Comparison of ENCODE assay signal across 16 cellular contexts in the genomic region with DNA sequence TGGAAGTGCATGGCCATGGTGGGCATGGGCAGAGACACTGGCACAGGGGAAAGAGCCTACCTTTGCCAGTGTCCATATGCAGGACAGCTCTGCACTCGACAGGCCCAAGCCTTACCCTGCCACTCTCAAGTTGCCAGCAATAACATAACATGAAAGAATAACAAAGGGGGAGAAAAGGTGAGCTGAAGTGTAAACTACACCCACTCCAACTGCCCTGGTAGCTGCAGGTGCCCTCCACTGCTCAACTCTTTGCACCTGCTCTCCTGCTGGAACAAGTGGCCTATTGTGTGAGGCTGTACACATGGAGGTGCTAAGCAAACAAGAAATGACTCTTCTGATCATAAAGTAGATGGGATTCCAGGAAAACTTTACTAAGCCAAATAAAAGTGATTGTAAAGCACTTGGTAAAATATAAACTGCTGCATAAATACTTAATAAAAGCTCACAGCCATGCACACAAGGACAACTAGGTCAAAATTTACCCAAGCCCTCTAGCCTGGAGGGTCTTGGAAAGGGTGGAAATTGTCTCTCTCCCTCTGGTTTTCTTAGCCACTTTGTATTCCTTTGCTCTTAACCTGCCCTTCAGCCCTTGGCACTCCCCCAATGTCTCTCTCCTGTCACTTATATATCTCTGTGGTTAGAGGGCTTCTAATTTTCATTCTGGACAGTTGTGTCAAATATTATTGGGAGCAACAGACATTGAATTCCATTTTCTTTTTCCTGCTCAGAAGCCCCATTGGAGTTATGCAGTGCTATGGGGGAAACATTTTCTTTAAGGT.
DNase-seq lines count a peak whose midpoint lies in the region; ATAC-seq, FAIRE-seq and TF ChIP-seq lines count a peak whose summit lies in the region.
"Had no signal": no experiment of that assay in that cellular context is flagged by ENCODE, and none has a peak within 500 bp of the region (broad histone marks: within the 10 kb centered on the region; RNA-seq: fewer than 3 reads in every experiment).

No MANE protein-coding gene starts in this region.

- no peak for TF ChIP-seq POLR2A in transverse colon (IDR thresholded peaks at IDR 0.05)

- ATAC-seq in stimulated activated naive CD8-positive, alpha-beta T cell treated with anti-CD3 and anti-CD28 coated beads, Interleukin-15, amount 100 ng/mL, for 72 hours, result no peak
- ATAC-seq: activated naive CD4-positive, alpha-beta T cell treated with anti-CD3 and anti-CD28 coated beads, Interleukin-2, amount 50 U/mL, for 72 hours had no signal

- no peaks in the 10 kb centered on the region for H3K4me1 Mint-ChIP-seq in HFFc6 (ENCODE audit: low read depth)
- no peaks in the 10 kb centered on the region for H3K4me1 Mint-ChIP-seq in stimulated activated naive CD8-positive, alpha-beta T cell treated with anti-CD3 and anti-CD28 coated beads, Interleukin-15, amount 100 ng/mL, for 72 hours

- H3K27me3 ChIP-seq in transverse colon, result no peaks in the 10 kb centered on the region
- H3K27me3 ChIP-seq: cardiac muscle cell had no signal

- in situ Hi-C loops in transverse colon (cut with MboI; ENCODE audit: low pct_ligation_motif_present in 1 of 4, low pct_unique_long_range_greater_than_20kb in 1 of 4, low sequenced_read_pairs in 3 of 4), result loop anchor here in 2 of 4 donors (10.0 to 25.0 kb wide), 2 partner anchors 342 to 639 kb away; no protein-coding TSS in a partner anchor

- no peak for TF ChIP-seq EP300 in transverse colon (IDR thresholded peaks at IDR 0.05; ENCODE audit: low read depth)

- peak overlapping the region; percentile 62 to 76 (median 75) for H3K27ac ChIP-seq in transverse colon
- H3K27ac ChIP-seq: cardiac muscle cell had no signal

- TF ChIP-seq CTCF in transverse colon (IDR thresholded peaks at IDR 0.05), result no peak
- no peak for TF ChIP-seq CTCF in HFFc6 (IDR thresholded peaks at IDR 0.05)

- intact Hi-C loops in transverse colon (cut with DNase I; ENCODE audit: low total_unique reads), result no loop called here

- peak; percentile 18 for FAIRE-seq in colon (lab: Jason Lieb, UNC)
- FAIRE-seq: endometrium had no signal

- no peaks in the 10 kb centered on the region for H3K36me3 ChIP-seq in transverse colon
- H3K36me3 ChIP-seq: cardiac muscle cell had no signal

- no peaks in the 10 kb centered on the region for H3K27me3 Mint-ChIP-seq in HFFc6 (ENCODE audit: insufficient read depth)
- no peaks in the 10 kb centered on the region for H3K27me3 Mint-ChIP-seq in stimulated activated naive CD8-positive, alpha-beta T cell treated with anti-CD3 and anti-CD28 coated beads, Interleukin-15, amount 100 ng/mL, for 72 hours

- peaks cover 0 to 8% (median 4%) of the 10 kb centered on the region in 4 donors for H3K4me1 ChIP-seq in transverse colon

- peak; percentile 86 for DNase-seq in NCI-H1105 (lab: John Stamatoyannopoulos, UW)
- DNase-seq in NCI-H345 (lab: John Stamatoyannopoulos, UW), result peak; percentile 87
- DNase-seq in transverse colon, result peak; percentile 65
- no peak for DNase-seq in HFFc6
- no peak for DNase-seq in stimulated activated naive CD8-positive, alpha-beta T cell treated with anti-CD3 and anti-CD28 coated beads, Interleukin-15, amount 100 ng/mL, for 72 hours
- no peak for DNase-seq in activated T-cell treated with anti-CD3 and anti-CD28 coated beads, Interleukin-2, amount 50 U/mL, for 1 hour
- DNase-seq in effector CD8-positive, alpha-beta T cell (lab: John Stamatoyannopoulos, UW), result no peak
- DNase-seq: activated CD4-positive, alpha-beta T cell treated with anti-CD3 and anti-CD28 coated beads for 1 hour; foreskin fibroblast; Kasumi-1; NCI-H524; stimulated activated CD4-positive, alpha-beta T cell treated with anti-CD3 and anti-CD28 coated beads, Interleukin-15, amount 100 ng/mL, for 24 hours had no signal

- 33% methylated on average over 1 of the region's 1 CpG; no CpG with 5 or more reads in 1 of the 2 donors for WGBS in transverse colon (ENCODE audit: low coverage in 1 of 2), 2 donors

- no peaks in the 10 kb centered on the region for H3K36me3 Mint-ChIP-seq in HFFc6 (ENCODE audit: low read depth)
- H3K36me3 Mint-ChIP-seq: activated naive CD4-positive, alpha-beta T cell treated with anti-CD3 and anti-CD28 coated beads, Interleukin-2, amount 50 U/mL, for 72 hours had no signal

- H3K9me3 Mint-ChIP-seq in HFFc6, result no peaks in the 10 kb centered on the region
- H3K9me3 Mint-ChIP-seq in stimulated activated naive CD8-positive, alpha-beta T cell treated with anti-CD3 and anti-CD28 coated beads, Interleukin-15, amount 100 ng/mL, for 72 hours, result no peaks in the 10 kb centered on the region
- H3K9me3 Mint-ChIP-seq: activated naive CD4-positive, alpha-beta T cell treated with anti-CD3 and anti-CD28 coated beads, Interleukin-2, amount 50 U/mL, for 72 hours had no signal

- H3K9me3 ChIP-seq in transverse colon, result no peaks in the 10 kb centered on the region

- no peak overlapping the region for H3K27ac Mint-ChIP-seq in HFFc6
- H3K27ac Mint-ChIP-seq in stimulated activated naive CD8-positive, alpha-beta T cell treated with anti-CD3 and anti-CD28 coated beads, Interleukin-15, amount 100 ng/mL, for 72 hours, result peak overlapping the region in 1 of 2 donors; percentile 52
- H3K27ac Mint-ChIP-seq: activated naive CD4-positive, alpha-beta T cell treated with anti-CD3 and anti-CD28 coated beads, Interleukin-2, amount 50 U/mL, for 72 hours had no signal

- no peak overlapping the region for H3K4me3 Mint-ChIP-seq in HFFc6
- H3K4me3 Mint-ChIP-seq in stimulated activated naive CD8-positive, alpha-beta T cell treated with anti-CD3 and anti-CD28 coated beads, Interleukin-15, amount 100 ng/mL, for 72 hours, result no peak overlapping the region

- H3K4me3 ChIP-seq in transverse colon, result no peak overlapping the region
- H3K4me3 ChIP-seq: cardiac muscle cell had no signal

Comparison
In these comparisons a context has a peak if more than half of its experiments do, and no peak if none do; other contexts are left out.
1. DNase-seq: peak in NCI-H1105 (single experiment), NCI-H345 (single experiment) and transverse colon (single experiment); none in HFFc6 (single experiment), stimulated activated naive CD8-positive, alpha-beta T cell treated with anti-CD3 and anti-CD28 coated beads, Interleukin-15, amount 100 ng/mL, for 72 hours (0 of 2), activated T-cell treated with anti-CD3 and anti-CD28 coated beads, Interleukin-2, amount 50 U/mL, for 1 hour (single experiment) and effector CD8-positive, alpha-beta T cell (single experiment).